ENCODE assay signal across 8 cellular contexts in genomic region chr20:35742741-35743523, GRCh38. TPM values are rescaled to one million over a fixed set of nuclear protein-coding genes. Genes with fewer than 3 reads are reported as not detected.
A peak's percentile ranks its signal among the peaks of the same experiment; 100 is the strongest.
DNase-seq lines count a peak whose midpoint lies in the region; ATAC-seq, FAIRE-seq and TF ChIP-seq lines count a peak whose summit lies in the region.

No MANE protein-coding gene starts in this region.

- peak overlapping the region; percentile 93 for H3K27ac ChIP-seq in SJCRH30
- H3K27ac ChIP-seq in ectodermal cell (ENCODE audit: insufficient read depth, low read depth, low read length, poor library complexity, severe bottlenecking): peak overlapping the region; percentile 64
- H3K27ac ChIP-seq in muscle layer of colon (ENCODE audit: low read depth, low read length): peak overlapping the region; percentile 85

- H3K36me3 ChIP-seq in SJCRH30 (peaks cover 38% of the 10 kb centered on the region), ectodermal cell (ENCODE audit: control insufficient read depth, insufficient read depth, low read length) (peaks cover 23% of the 10 kb centered on the region), muscle layer of colon (ENCODE audit: insufficient read depth, low read length) (peaks cover 22% of the 10 kb centered on the region)

- peaks cover 14% of the 10 kb centered on the region for H3K4me1 ChIP-seq in SJCRH30
- peaks cover 16% of the 10 kb centered on the region for H3K4me1 ChIP-seq in ectodermal cell (ENCODE audit: control insufficient read depth, insufficient read depth, low read length)
- H3K4me1 ChIP-seq in muscle layer of colon (ENCODE audit: insufficient read depth, low read length): peaks cover 35% of the 10 kb centered on the region

- no peak for TF ChIP-seq EP300 in Ishikawa (IDR thresholded peaks at IDR 0.05; ENCODE audit: borderline replicate concordance)

- WGBS in ectodermal cell, 2 experiments: 4 to 7% methylated on average over 8 of the region's 8 CpGs

- ATAC-seq in HG03439 (IDR thresholded peaks at IDR 0.05; ENCODE audit: unreplicated experiment): no peak

- DNase-seq in SJCRH30 (peak in 1 of 2 experiments; percentile 64), ecto neural progenitor cell (ENCODE audit: low spot score) (no peak)
- no peak for DNase-seq in stimulated activated CD4-positive, alpha-beta T cell treated with anti-CD3 and anti-CD28 coated beads, Interleukin-12 subunit alpha, Interleukin-12 subunit beta, amount 100 ng/mL, for 4 hours

- H3K9ac ChIP-seq in muscle layer of colon (ENCODE audit: low read length): peak overlapping the region; percentile 96

- TF ChIP-seq RAD21 in Ishikawa (IDR thresholded peaks at IDR 0.05; ENCODE audit: low read depth): no peak

- peak; percentile 67 for FAIRE-seq in G401.6 (lab: Jason Lieb, UNC)

- H3K27me3 ChIP-seq in SJCRH30 (no peaks in the 10 kb centered on the region), ectodermal cell (ENCODE audit: control insufficient read depth, insufficient read depth, low read length, poor library complexity, severe bottlenecking) (no peaks in the 10 kb centered on the region), muscle layer of colon (ENCODE audit: control insufficient read depth in 1 of 2, insufficient read depth in 2 of 2, low read length in 2 of 2) (no peaks in the 10 kb centered on the region)

- H3K9me3 ChIP-seq in SJCRH30 (replicated peaks): no peaks in the 10 kb centered on the region
- no peaks in the 10 kb centered on the region for H3K9me3 ChIP-seq in ectodermal cell (ENCODE audit: control insufficient read depth, low read length)
- no peaks in the 10 kb centered on the region for H3K9me3 ChIP-seq in muscle layer of colon (ENCODE audit: low read length)

- H3K4me3 ChIP-seq in SJCRH30 (peak overlapping the region; percentile 74), ectodermal cell (ENCODE audit: insufficient read depth, low read depth, low read length) (peak overlapping the region; percentile 62), muscle layer of colon (ENCODE audit: low read depth in 1 of 2, low read length in 2 of 2) (peak overlapping the region; percentile 28 to 91)

TF ChIP-seq in Ishikawa, 13 proteins besides CTCF, POLR2A, EP300 and RAD21:
- 0 out of 2 replicates have a peak, but pooled peaks have one; percentile 2 for TF ChIP-seq ZBTB7A (IDR thresholded peaks at IDR 0.05; ENCODE audit: low read depth)
- no peak for TF ChIP-seq TEAD4 (IDR thresholded peaks at IDR 0.05)
- TF ChIP-seq, protein P1, sequence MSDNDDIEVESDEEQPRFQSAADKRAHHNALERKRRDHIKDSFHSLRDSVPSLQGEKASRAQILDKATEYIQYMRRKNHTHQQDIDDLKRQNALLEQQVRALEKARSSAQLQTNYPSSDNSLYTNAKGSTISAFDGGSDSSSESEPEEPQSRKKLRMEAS (IDR thresholded peaks at IDR 0.05): no peak

RNA-seq across cellular contexts. Expression of gene RBM39, which starts 0.9 kb away (rescaled TPM):
- total RNA-seq in SJCRH30 (2014; rRNA removed; shearing (Covaris generic)): 423 and 517 TPM in 2 replicates
- polyA plus RNA-seq in ectodermal cell (2013, experiment 1 of 4): 295 TPM
- polyA plus RNA-seq in ectodermal cell (2013, experiment 2 of 4): 250 TPM
- 241 TPM for polyA plus RNA-seq in ectodermal cell (2013, experiment 3 of 4)
- polyA plus RNA-seq in ectodermal cell (2013, experiment 4 of 4): 256 TPM

RNA-seq across cellular contexts. Expression of gene PHF20, which starts 28.9 kb away (rescaled TPM):
- total RNA-seq in SJCRH30 (2014; rRNA removed; shearing (Covaris generic)): 59.0 and 72.2 TPM in 2 replicates
- polyA plus RNA-seq in ectodermal cell (2013, experiment 1 of 4): 61.5 TPM
- 58.3 TPM for polyA plus RNA-seq in ectodermal cell (2013, experiment 2 of 4)
- 44.9 TPM for polyA plus RNA-seq in ectodermal cell (2013, experiment 3 of 4)
- 46.0 TPM for polyA plus RNA-seq in ectodermal cell (2013, experiment 4 of 4)

RNA-seq across cellular contexts. Expression of gene ROMO1, which starts 43.7 kb away (rescaled TPM):
- 282 and 419 TPM in 2 replicates for total RNA-seq in SJCRH30 (2014; rRNA removed; shearing (Covaris generic))
- 184 TPM for polyA plus RNA-seq in ectodermal cell (2013, experiment 1 of 4)
- 172 TPM for polyA plus RNA-seq in ectodermal cell (2013, experiment 2 of 4)
- polyA plus RNA-seq in ectodermal cell (2013, experiment 3 of 4): 194 TPM
- polyA plus RNA-seq in ectodermal cell (2013, experiment 4 of 4): 210 TPM

RNA-seq across cellular contexts. Expression of gene NFS1, which starts 43.8 kb away (rescaled TPM):
- 27.6 and 28.7 TPM in 2 replicates for total RNA-seq in SJCRH30 (2014; rRNA removed; shearing (Covaris generic))
- 27.2 TPM for polyA plus RNA-seq in ectodermal cell (2013, experiment 1 of 4)
- polyA plus RNA-seq in ectodermal cell (2013, experiment 2 of 4): 22.5 TPM
- 23.3 TPM for polyA plus RNA-seq in ectodermal cell (2013, experiment 3 of 4)
- polyA plus RNA-seq in ectodermal cell (2013, experiment 4 of 4): 22.5 TPM
